In genomic region chr10:80701706-80702105, GRCh38 we compare ENCODE assay signal across 25 cellular contexts.
DNase-seq lines count a peak whose midpoint lies in the region; ATAC-seq, FAIRE-seq and TF ChIP-seq lines count a peak whose summit lies in the region.
"Had no signal": no experiment of that assay in that cellular context is flagged by ENCODE, and none has a peak within 500 bp of the region (broad histone marks: within the 10 kb centered on the region; RNA-seq: fewer than 3 reads in every experiment).

No MANE protein-coding gene starts in this region.

- H3K4me2 ChIP-seq in BLaER1 = peak overlapping the region; percentile 24; the same call in 1 of the 2 replicates
- H3K4me2 ChIP-seq: PC-9 had no signal

- H3K36me3 Mint-ChIP-seq in activated T-helper 17 cell treated with anti-CD3 and anti-CD28 coated beads, Interleukin-2, amount 50 U/mL, for 72 hours (ENCODE audit: low read depth) = no peaks in the 10 kb centered on the region
- H3K36me3 Mint-ChIP-seq in nephron (ENCODE audit: low read depth) = no peaks in the 10 kb centered on the region
- H3K36me3 Mint-ChIP-seq: CD14-positive monocyte had no signal

- no peak overlapping the region for H3K4me3 ChIP-seq in BLaER1
- H3K4me3 ChIP-seq: PC-9, SJCRH30 had no signal

- FAIRE-seq in GM12892 (lab: Jason Lieb, UNC) = peak; percentile 38
- FAIRE-seq: HepG2 had no signal

- no peak for TF ChIP-seq CTCF in nephron (IDR thresholded peaks at IDR 0.05; ENCODE audit: unreplicated experiment in 3 of 3)

- H4K20me1 ChIP-seq in BLaER1 = no peaks in the 10 kb centered on the region

- H3K27me3 ChIP-seq in BLaER1 = no peaks in the 10 kb centered on the region
- H3K27me3 ChIP-seq: SJCRH30 had no signal

- peak overlapping the region; percentile 41 for H3K27ac Mint-ChIP-seq in activated T-helper 17 cell treated with anti-CD3 and anti-CD28 coated beads, Interleukin-2, amount 50 U/mL, for 72 hours
- peak overlapping the region; percentile 46 to 79 (median 72) for H3K27ac Mint-ChIP-seq in nephron
- H3K27ac Mint-ChIP-seq: CD14-positive monocyte had no signal

- peaks cover 11% of the 10 kb centered on the region for H3K27me3 Mint-ChIP-seq in activated T-helper 17 cell treated with anti-CD3 and anti-CD28 coated beads, Interleukin-2, amount 50 U/mL, for 72 hours
- peaks cover 9% of the 10 kb centered on the region for H3K27me3 Mint-ChIP-seq in nephron (ENCODE audit: low read depth)

- no peak overlapping the region for H3K9ac ChIP-seq in BLaER1

- no peak for ATAC-seq in activated T-helper 17 cell treated with anti-CD3 and anti-CD28 coated beads, Interleukin-2, amount 50 U/mL, for 72 hours (replicated peaks)
- ATAC-seq in GM21825 (IDR thresholded peaks at IDR 0.05; ENCODE audit: unreplicated experiment) = no peak
- ATAC-seq in HG03025 (IDR thresholded peaks at IDR 0.05; ENCODE audit: low FRiP score, unreplicated experiment) = no peak
- ATAC-seq: HCT116, HepG2, Right ventricle myocardium inferior, SK-N-SH treated with all-trans-retinoic acid at 6 μM for 48 hours had no signal

- H3K9me3 Mint-ChIP-seq in activated T-helper 17 cell treated with anti-CD3 and anti-CD28 coated beads, Interleukin-2, amount 50 U/mL, for 72 hours = no peaks in the 10 kb centered on the region
- H3K9me3 Mint-ChIP-seq in nephron = no peaks in the 10 kb centered on the region
- H3K9me3 Mint-ChIP-seq: CD14-positive monocyte had no signal

- no peak overlapping the region for H3K4me3 Mint-ChIP-seq in activated T-helper 17 cell treated with anti-CD3 and anti-CD28 coated beads, Interleukin-2, amount 50 U/mL, for 72 hours
- no peak overlapping the region for H3K4me3 Mint-ChIP-seq in nephron
- H3K4me3 Mint-ChIP-seq: CD14-positive monocyte had no signal

- peaks cover 44% of the 10 kb centered on the region for H3K4me1 ChIP-seq in BLaER1
- H3K4me1 ChIP-seq: SJCRH30 had no signal

- no peaks in the 10 kb centered on the region for H3K4me1 Mint-ChIP-seq in activated T-helper 17 cell treated with anti-CD3 and anti-CD28 coated beads, Interleukin-2, amount 50 U/mL, for 72 hours
- H3K4me1 Mint-ChIP-seq in nephron = peaks cover 29% of the 10 kb centered on the region
- H3K4me1 Mint-ChIP-seq: CD14-positive monocyte had no signal

- TF ChIP-seq POLR2A in GM12892 (IDR thresholded peaks at IDR 0.05; ENCODE audit: low read depth, low read length) = no peak

- no peak for DNase-seq in GM12892 (ENCODE audit: insufficient read length)
- no peak for DNase-seq in A172 (ENCODE audit: low spot score)
- DNase-seq: Calu3; DMS79 treated with DMSO at 0.1 percent for 48 hours; GF-D8; Kasumi-1; NCI-H1105; NCI-H1436 treated with DMSO at 0.1 percent for 48 hours; NCI-H187 treated with DMSO at 0.1 percent for 48 hours; NCI-H2171 treated with DMSO at 0.1 percent for 48 hours; NCI-H524; NCI-H748 treated with DMSO at 0.1 percent for 48 hours; NK-92 treated with Interleukin-12 subunit alpha and Interleukin-12 subunit beta, amount 100 ng/mL, for 24 hours; PC-9 had no signal

- H3K9me3 ChIP-seq in BLaER1 = no peaks in the 10 kb centered on the region
- H3K9me3 ChIP-seq: SJCRH30 had no signal

- H3K27ac ChIP-seq in BLaER1 = no peak overlapping the region
- H3K27ac ChIP-seq: PC-9, SJCRH30 had no signal

- no peaks in the 10 kb centered on the region for H3K36me3 ChIP-seq in BLaER1
- H3K36me3 ChIP-seq: SJCRH30 had no signal
